Comparison of ENCODE assay signal across 8 cellular contexts in the genomic region with DNA sequence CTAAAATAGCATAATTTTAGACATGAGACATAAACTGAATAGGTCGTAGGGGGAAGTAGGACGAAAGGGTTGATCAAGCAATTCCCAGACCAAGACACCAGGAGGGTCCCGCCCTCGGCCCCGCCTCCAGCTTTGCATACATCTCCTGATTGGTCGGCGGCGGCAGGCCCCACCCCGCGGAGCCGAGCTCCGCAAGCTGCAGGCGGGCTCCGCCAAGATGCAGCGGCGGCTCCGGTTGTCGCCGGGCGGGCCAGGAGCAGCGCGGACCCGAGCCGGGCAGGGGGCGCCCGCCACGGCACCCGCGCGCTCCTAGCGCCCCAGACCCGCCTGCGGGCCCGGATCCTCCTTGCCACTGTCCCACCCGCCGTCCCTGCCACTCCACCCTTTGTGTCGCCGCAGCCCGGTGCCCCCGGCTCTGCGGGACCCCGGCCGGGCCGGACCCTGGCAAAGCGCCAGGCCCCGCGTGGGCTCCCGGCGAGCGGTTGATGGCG. TPM values are rescaled to one million over a fixed set of nuclear protein-coding genes. Genes with fewer than 3 reads are reported as not detected.
A peak's percentile ranks its signal among the peaks of the same experiment; 100 is the strongest.
DNase-seq lines count a peak whose midpoint lies in the region; ATAC-seq, FAIRE-seq and TF ChIP-seq lines count a peak whose summit lies in the region.

Gene CDR2L (plus strand): TSS at position 215 of the 491 bp plus-strand sequence. CDS start 412 bp downstream, outside the sequence.

- H3K4me1 ChIP-seq in rectal smooth muscle tissue (ENCODE audit: control insufficient read depth, insufficient read depth, low read length) (peaks cover 7% of the 10 kb centered on the region), vagina (peaks cover 32% of the 10 kb centered on the region)

- H3K27me3 ChIP-seq in rectal smooth muscle tissue (ENCODE audit: control insufficient read depth, insufficient read depth, low read length) (no peaks in the 10 kb centered on the region), vagina (no peaks in the 10 kb centered on the region)

- H3K4me3 ChIP-seq in astrocyte of the cerebellum (ENCODE audit: low read depth, low read length) (peak within 1 kb of the TSS; percentile 68), rectal smooth muscle tissue (ENCODE audit: low read length) (peak within 1 kb of the TSS; percentile 81), vagina (peak within 1 kb of the TSS; percentile 70 to 94)

- H3K9ac ChIP-seq in rectal smooth muscle tissue (ENCODE audit: low read length): peak within 1 kb of the TSS; percentile 39

- intact Hi-C loops in vagina (cut with DNase I): no loop called here

- DNase-seq in GM12892 (ENCODE audit: insufficient read length) (peak; percentile 91), NCI-H1930 (lab: John Stamatoyannopoulos, UW) (peak; percentile 88 to 97), T1000 (lab: John Stamatoyannopoulos, UW) (peak; percentile 87), astrocyte of the cerebellum (ENCODE audit: low read depth) (peak; percentile 82), hepatic stellate cell (ENCODE audit: low spot score) (peak; percentile 97), vagina (ENCODE audit: extremely low spot score in 2 of 2) (peak in 1 of 2 donors; percentile 95)

- H3K9me3 ChIP-seq in vagina: no peaks in the 10 kb centered on the region

- peak; percentile 69 for FAIRE-seq in GM12892 (lab: Jason Lieb, UNC)

- H3K36me3 ChIP-seq in rectal smooth muscle tissue (ENCODE audit: control insufficient read depth, insufficient read depth, low read length) (no peaks in the 10 kb centered on the region), vagina (no peaks in the 10 kb centered on the region)

- TF ChIP-seq CTCF in astrocyte of the cerebellum (IDR thresholded peaks at IDR 0.05; ENCODE audit: low read depth, low read length, missing control alignments) (no peak), vagina (IDR thresholded peaks at IDR 0.05) (no peak)

- peak within 1 kb of the TSS; percentile 87 for H3K27ac ChIP-seq in rectal smooth muscle tissue (ENCODE audit: low read depth, low read length)
- peak within 1 kb of the TSS; percentile 96 for H3K27ac ChIP-seq in vagina

- in situ Hi-C loops in astrocyte of the cerebellum (cut with HindIII; ENCODE audit: low sequenced_read_pairs): no loop called here

- peak; percentile 84 for ATAC-seq in HG02938 (IDR thresholded peaks at IDR 0.05; ENCODE audit: unreplicated experiment)

- TF ChIP-seq POLR2A in GM12892 (IDR thresholded peaks at IDR 0.05; ENCODE audit: low read depth, low read length) (no peak), vagina (IDR thresholded peaks at IDR 0.05) (peak in 1 of 2 donors; percentile 92)

RNA-seq across cellular contexts. Expression of gene CDR2L, which starts in this region (rescaled TPM):
- polyA plus RNA-seq in GM12892 (2012; ENCODE audit: missing spikeins): not detected
- 13.5 TPM for total RNA-seq in vagina
